Comparison of ENCODE assay signal across 9 cellular contexts in the genomic region with DNA sequence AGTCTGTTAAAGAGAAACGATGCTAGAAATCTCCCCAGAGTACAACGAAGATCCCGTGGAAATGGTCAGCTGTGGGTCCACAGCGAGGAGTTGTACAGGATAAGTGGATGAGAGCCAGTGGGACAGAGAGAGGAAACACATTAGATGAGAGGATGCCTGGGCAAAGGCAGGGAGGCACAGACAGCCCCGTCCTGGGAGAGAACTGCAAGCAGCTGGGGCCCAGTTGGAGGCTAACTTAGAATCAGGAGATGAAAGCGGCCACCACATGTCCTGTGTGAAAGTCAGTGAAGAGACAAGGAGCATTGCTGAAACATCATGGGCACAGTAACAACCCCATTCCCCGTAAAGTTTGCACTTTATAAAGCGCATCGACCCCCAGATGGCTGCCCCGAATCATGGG.
"Had no signal": no experiment of that assay in that cellular context is flagged by ENCODE, and none has a peak within 500 bp of the region (broad histone marks: within the 10 kb centered on the region; RNA-seq: fewer than 3 reads in every experiment).

No MANE protein-coding gene starts in this region.

- H3K9me3 Mint-ChIP-seq: HFFc6 had no signal

- H3K27ac Mint-ChIP-seq: HFFc6 had no signal

- DNase-seq: GM23248, GOT3, H7, HFFc6, IMR-90, KG1 had no signal

- H3K36me3 ChIP-seq: HAP-1 had no signal

- H3K4me3 ChIP-seq: GM23248, HAP-1, K562 had no signal

- H3K27ac ChIP-seq: GM23248 had no signal

- H3K9ac ChIP-seq: GM23248 had no signal

- H2AFZ ChIP-seq: GM23248 had no signal

- H3K4me3 Mint-ChIP-seq: HFFc6 had no signal

- H3K9me3 ChIP-seq: HAP-1 had no signal

- ATAC-seq: HCT116, K562 had no signal
